8 cellular contexts compared by ENCODE assay signal in the genomic region with DNA sequence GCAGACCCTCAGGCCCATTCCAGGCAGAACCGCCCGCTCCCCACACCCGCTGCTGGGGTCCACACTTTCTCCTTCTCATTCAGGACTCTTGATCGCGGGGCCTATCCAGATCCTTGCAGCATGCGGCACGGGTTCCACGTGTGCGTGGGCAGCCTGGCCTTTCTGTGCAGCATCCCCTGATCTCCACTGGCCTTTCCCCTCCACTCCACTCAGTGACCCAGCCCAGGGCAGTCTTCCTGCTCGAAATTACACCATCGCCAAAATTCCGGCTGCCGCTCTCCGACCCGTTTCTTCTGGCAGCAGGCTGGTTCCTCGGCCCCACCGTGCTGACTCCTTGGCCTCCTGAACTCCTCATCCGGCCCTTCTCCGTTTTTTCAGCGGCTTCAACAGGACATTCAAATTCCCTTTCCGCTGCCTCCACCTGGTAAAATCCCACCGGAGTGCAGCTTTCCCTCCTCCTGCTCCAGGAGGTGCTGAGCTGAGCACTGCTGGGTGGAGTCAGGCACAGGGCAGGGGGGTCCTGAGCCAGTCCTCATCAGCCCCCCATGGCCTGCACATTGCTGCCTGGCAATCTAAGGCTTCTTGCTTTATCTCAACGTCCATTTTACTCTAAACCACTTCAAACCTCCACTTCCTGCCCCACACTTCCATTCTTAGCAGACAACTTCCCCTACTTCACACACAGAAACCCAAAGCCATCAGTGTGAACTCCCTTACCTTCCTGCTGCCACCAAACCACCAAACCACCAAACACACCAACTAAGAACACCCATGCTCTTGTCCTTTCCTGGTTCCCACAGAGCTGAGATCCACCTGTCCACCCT. TPM values are rescaled to one million over a fixed set of nuclear protein-coding genes. Genes with fewer than 3 reads are reported as not detected.
DNase-seq lines count a peak whose midpoint lies in the region; ATAC-seq, FAIRE-seq and TF ChIP-seq lines count a peak whose summit lies in the region.

No MANE protein-coding gene starts in this region.

- TF ChIP-seq CTCF in activated CD8-positive, alpha-beta T cell treated with anti-CD3 and anti-CD28 coated beads for 36 hours (IDR thresholded peaks at IDR 0.05), result no peak

- POLR2A ChIA-PET in activated CD8-positive, alpha-beta T cell treated with anti-CD3 and anti-CD28 coated beads for 36 hours (lab: Charles Lee), result interaction anchor here (1.4 kb wide), 1 partner anchor 9 kb away, joined by 11 read pairs; a partner anchor contains a TSS

- peak overlapping the region; percentile 46 for H3K4me3 Mint-ChIP-seq in activated CD8-positive, alpha-beta T cell treated with anti-CD3 and anti-CD28 coated beads for 36 hours

- H3K9me3 Mint-ChIP-seq in activated CD8-positive, alpha-beta T cell treated with anti-CD3 and anti-CD28 coated beads for 36 hours, result no peaks in the 10 kb centered on the region

- FAIRE-seq in H54 (lab: Jason Lieb, UNC), result no peak

- peaks cover 32% of the 10 kb centered on the region for H3K36me3 Mint-ChIP-seq in activated CD8-positive, alpha-beta T cell treated with anti-CD3 and anti-CD28 coated beads for 36 hours (ENCODE audit: low read depth)

- in situ Hi-C loops in ACHN (cut with HindIII; ENCODE audit: low pct_ligation_motif_present, low pct_unique_long_range_greater_than_20kb, low sequenced_read_pairs), result no loop called here

- DNase-seq in CD1c-positive myeloid dendritic cell (ENCODE audit: extremely low spot score), result peak; percentile 11
- peak; percentile 57 for DNase-seq in activated CD8-positive, alpha-beta T cell treated with anti-CD3 and anti-CD28 coated beads for 36 hours
- DNase-seq in H54 (ENCODE audit: insufficient read length, low spot score), result no peak
- no peak for DNase-seq in ACHN
- no peak for DNase-seq in D341Med (ENCODE audit: low spot score)
- no peak for DNase-seq in stimulated activated CD4-positive, alpha-beta T cell treated with anti-CD3 and anti-CD28 coated beads, Interleukin-4, amount 100 ng/mL, for 24 hours

- intact Hi-C loops in activated CD8-positive, alpha-beta T cell treated with anti-CD3 and anti-CD28 coated beads for 36 hours (cut with micrococcal nuclease), result no loop called here

- CTCF ChIA-PET in activated CD8-positive, alpha-beta T cell treated with anti-CD3 and anti-CD28 coated beads for 36 hours (lab: Charles Lee), result interaction anchor here (0.7 to 1.3 kb wide), 5 partner anchors 11 to 68 kb away, joined by 3 to 7 read pairs (median 3); no protein-coding TSS in a partner anchor

- peak; percentile 77 for ATAC-seq in GM19328 (IDR thresholded peaks at IDR 0.05; ENCODE audit: unreplicated experiment)
- ATAC-seq in HG03175 (IDR thresholded peaks at IDR 0.05; ENCODE audit: unreplicated experiment), result peak; percentile 80
- ATAC-seq in activated CD8-positive, alpha-beta T cell treated with anti-CD3 and anti-CD28 coated beads for 36 hours, result peak; percentile 90

- no peaks in the 10 kb centered on the region for H3K27me3 Mint-ChIP-seq in activated CD8-positive, alpha-beta T cell treated with anti-CD3 and anti-CD28 coated beads for 36 hours

- peak overlapping the region; percentile 52 for H3K27ac Mint-ChIP-seq in activated CD8-positive, alpha-beta T cell treated with anti-CD3 and anti-CD28 coated beads for 36 hours

- TF ChIP-seq POLR2A in H54 (IDR thresholded peaks at IDR 0.05; ENCODE audit: low read depth, low read length), result no peak

- peaks cover 53% of the 10 kb centered on the region for H3K4me1 Mint-ChIP-seq in activated CD8-positive, alpha-beta T cell treated with anti-CD3 and anti-CD28 coated beads for 36 hours (ENCODE audit: low read depth)

RNA-seq across cellular contexts. Expression of a gene that starts 9.0 kb away (rescaled TPM):
- total RNA-seq in activated CD8-positive, alpha-beta T cell treated with anti-CD3 and anti-CD28 coated beads for 36 hours, result 10 to 100 TPM; 39.0 to 42.6 TPM

RNA-seq across cellular contexts. Expression of a gene that starts 25.2 kb away (rescaled TPM):
- under 1 TPM; 0.23 to 0.27 TPM for total RNA-seq in activated CD8-positive, alpha-beta T cell treated with anti-CD3 and anti-CD28 coated beads for 36 hours

RNA-seq across cellular contexts. Expression of a gene that starts 49.4 kb away (rescaled TPM):
- 10 to 100 TPM; 17.4 to 20.3 TPM for total RNA-seq in activated CD8-positive, alpha-beta T cell treated with anti-CD3 and anti-CD28 coated beads for 36 hours

Comparison
In these comparisons a context has a peak if more than half of its experiments do, and no peak if none do; other contexts are left out.
1. DNase-seq: peak in CD1c-positive myeloid dendritic cell (single experiment) and activated CD8-positive, alpha-beta T cell treated with anti-CD3 and anti-CD28 coated beads for 36 hours (single experiment); none in H54 (single experiment), ACHN (single experiment), D341Med (single experiment) and stimulated activated CD4-positive, alpha-beta T cell treated with anti-CD3 and anti-CD28 coated beads, Interleukin-4, amount 100 ng/mL, for 24 hours (single experiment).
2. Peak in every context shown above with its lines, with median percentiles within 50 percentile points of each other: ATAC-seq.